ENCODE assay signal across 2 cellular contexts in the genomic region with DNA sequence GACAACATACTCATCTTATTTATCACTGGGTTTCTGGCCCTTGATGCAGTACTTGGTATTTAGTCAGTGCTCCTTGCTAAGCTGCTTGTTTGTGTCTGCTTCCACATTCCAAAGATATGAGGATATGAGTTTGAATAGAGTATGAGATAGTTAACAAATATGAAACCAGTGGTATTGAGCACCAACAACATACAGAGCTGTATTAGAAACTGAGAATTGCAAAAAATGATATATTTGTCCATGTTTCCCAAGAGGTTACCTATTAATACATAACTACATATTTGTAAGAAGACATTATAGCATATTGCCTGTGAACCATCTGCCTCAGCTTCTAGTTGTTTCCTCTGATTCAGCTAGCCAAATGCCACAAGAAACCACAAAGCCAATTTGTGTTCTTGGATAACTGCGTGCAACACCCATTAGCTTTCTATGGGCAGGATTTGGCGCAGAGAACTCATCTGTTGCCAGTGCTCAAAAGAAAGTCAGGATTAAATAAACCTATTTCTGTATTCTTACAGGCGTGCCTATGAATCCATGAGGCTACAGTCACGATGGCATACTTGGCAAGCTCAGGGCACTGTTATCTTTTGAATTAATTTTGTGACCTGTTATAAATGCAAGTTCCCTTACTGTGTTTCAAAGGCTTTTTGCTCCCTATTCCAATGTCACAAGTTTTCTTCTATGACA.
TF ChIP-seq lines count a peak whose summit lies in the region.

No MANE protein-coding gene starts in this region.

TF ChIP-seq in HCT116, 20 proteins besides CTCF, POLR2A, EP300 and RAD21:
- TF ChIP-seq TCF7L2 (IDR thresholded peaks at IDR 0.05; ENCODE audit: borderline replicate concordance, extremely low read depth, insufficient read depth, insufficient read length) (no peak), FOSL1 (IDR thresholded peaks at IDR 0.05; ENCODE audit: low read depth) (no peak), JUND (IDR thresholded peaks at IDR 0.05) (no peak), MAX (IDR thresholded peaks at IDR 0.05) (no peak), SIN3A (IDR thresholded peaks at IDR 0.05; ENCODE audit: low read depth) (no peak), EGR1 (IDR thresholded peaks at IDR 0.05; ENCODE audit: low read depth) (no peak), ZNF274 (IDR thresholded peaks at IDR 0.05; ENCODE audit: low read depth, low read length) (no peak), POLR2AphosphoS5 (IDR thresholded peaks at IDR 0.05; ENCODE audit: low read depth, low read length) (no peak), EZH2 (IDR thresholded peaks at IDR 0.05) (no peak), CEBPB (IDR thresholded peaks at IDR 0.05; ENCODE audit: low read depth) (no peak), EZH2phosphoT487 (IDR thresholded peaks at IDR 0.05; ENCODE audit: borderline replicate concordance) (no peak), ZFX (IDR thresholded peaks at IDR 0.05) (no peak), YY1 (IDR thresholded peaks at IDR 0.05; ENCODE audit: extremely low read depth, insufficient replicate concordance, low read depth, low read length) (no peak)
- TF ChIP-seq, protein P1, sequence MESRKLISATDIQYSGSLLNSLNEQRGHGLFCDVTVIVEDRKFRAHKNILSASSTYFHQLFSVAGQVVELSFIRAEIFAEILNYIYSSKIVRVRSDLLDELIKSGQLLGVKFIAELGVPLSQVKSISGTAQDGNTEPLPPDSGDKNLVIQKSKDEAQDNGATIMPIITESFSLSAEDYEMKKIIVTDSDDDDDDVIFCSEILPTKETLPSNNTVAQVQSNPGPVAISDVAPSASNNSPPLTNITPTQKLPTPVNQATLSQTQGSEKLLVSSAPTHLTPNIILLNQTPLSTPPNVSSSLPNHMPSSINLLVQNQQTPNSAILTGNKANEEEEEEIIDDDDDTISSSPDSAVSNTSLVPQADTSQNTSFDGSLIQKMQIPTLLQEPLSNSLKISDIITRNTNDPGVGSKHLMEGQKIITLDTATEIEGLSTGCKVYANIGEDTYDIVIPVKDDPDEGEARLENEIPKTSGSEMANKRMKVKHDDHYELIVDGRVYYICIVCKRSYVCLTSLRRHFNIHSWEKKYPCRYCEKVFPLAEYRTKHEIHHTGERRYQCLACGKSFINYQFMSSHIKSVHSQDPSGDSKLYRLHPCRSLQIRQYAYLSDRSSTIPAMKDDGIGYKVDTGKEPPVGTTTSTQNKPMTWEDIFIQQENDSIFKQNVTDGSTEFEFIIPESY (IDR thresholded peaks at IDR 0.05; ENCODE audit: extremely low read depth, insufficient replicate concordance, low read length), result no peak
- TF ChIP-seq, protein P2, sequence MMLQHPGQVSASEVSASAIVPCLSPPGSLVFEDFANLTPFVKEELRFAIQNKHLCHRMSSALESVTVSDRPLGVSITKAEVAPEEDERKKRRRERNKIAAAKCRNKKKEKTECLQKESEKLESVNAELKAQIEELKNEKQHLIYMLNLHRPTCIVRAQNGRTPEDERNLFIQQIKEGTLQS (IDR thresholded peaks at IDR 0.05), result no peak

TF ChIP-seq in SK-N-SH, 30 proteins besides CTCF, POLR2A, EP300 and RAD21:
- TF ChIP-seq RFX5 (IDR thresholded peaks at IDR 0.05; ENCODE audit: low read length), result 0 out of 2 replicates have a peak, but pooled peaks have one; percentile 61
- no peak for TF ChIP-seq SMC3 (IDR thresholded peaks at IDR 0.05; ENCODE audit: low read depth, low read length)
- TF ChIP-seq FOXM1 (IDR thresholded peaks at IDR 0.05; ENCODE audit: low read depth), result peak; percentile 94
- no peak for TF ChIP-seq CHD2 (IDR thresholded peaks at IDR 0.05; ENCODE audit: low read length, partially characterized antibody)
- TF ChIP-seq IRF3 (IDR thresholded peaks at IDR 0.05; ENCODE audit: low read depth, low read length), result no peak
- TF ChIP-seq RCOR1 (IDR thresholded peaks at IDR 0.05; ENCODE audit: low read length), result no peak
- TF ChIP-seq RXRA (IDR thresholded peaks at IDR 0.05; ENCODE audit: borderline replicate concordance, low read depth), result peak; percentile 55; the same call in 1 of the 2 replicates
- TF ChIP-seq MAX (IDR thresholded peaks at IDR 0.05; ENCODE audit: low read depth), result peak; percentile 52
- no peak for TF ChIP-seq EZH2phosphoT487 (IDR thresholded peaks at IDR 0.05; ENCODE audit: borderline replicate concordance, low read depth)
- peak; percentile 85 for TF ChIP-seq POLR2AphosphoS5 (IDR thresholded peaks at IDR 0.05; ENCODE audit: low read depth, low read length)
- TF ChIP-seq NRF1 (IDR thresholded peaks at IDR 0.05; ENCODE audit: low read depth, low read length), result no peak
- peak; percentile 95 for TF ChIP-seq TEAD4 (IDR thresholded peaks at IDR 0.05; ENCODE audit: borderline replicate concordance, insufficient read depth)
- TF ChIP-seq YY1 (IDR thresholded peaks at IDR 0.05; ENCODE audit: low read depth), result peak; percentile 67
- TF ChIP-seq REST (IDR thresholded peaks at IDR 0.05; ENCODE audit: low read depth, low read length), result peak; percentile 52; the same call in 1 of the 2 replicates
- no peak for TF ChIP-seq GATA2 (CRISPR knock-in tag; IDR thresholded peaks at IDR 0.05)
- TF ChIP-seq MXI1 (IDR thresholded peaks at IDR 0.05; ENCODE audit: low read depth, low read length), result no peak
- TF ChIP-seq TCF12 (IDR thresholded peaks at IDR 0.05), result peak; percentile 94
- no peak for TF ChIP-seq GABPA (IDR thresholded peaks at IDR 0.05; ENCODE audit: low read depth)
- TF ChIP-seq, protein P3, sequence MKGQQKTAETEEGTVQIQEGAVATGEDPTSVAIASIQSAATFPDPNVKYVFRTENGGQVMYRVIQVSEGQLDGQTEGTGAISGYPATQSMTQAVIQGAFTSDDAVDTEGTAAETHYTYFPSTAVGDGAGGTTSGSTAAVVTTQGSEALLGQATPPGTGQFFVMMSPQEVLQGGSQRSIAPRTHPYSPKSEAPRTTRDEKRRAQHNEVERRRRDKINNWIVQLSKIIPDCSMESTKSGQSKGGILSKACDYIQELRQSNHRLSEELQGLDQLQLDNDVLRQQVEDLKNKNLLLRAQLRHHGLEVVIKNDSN (IDR thresholded peaks at IDR 0.05; ENCODE audit: borderline replicate concordance, low read depth), result 0 out of 2 replicates have a peak, but pooled peaks have one; percentile 17
- TF ChIP-seq JUND (IDR thresholded peaks at IDR 0.05), result peak; percentile 86
- TF ChIP-seq FOSL2 (IDR thresholded peaks at IDR 0.05; ENCODE audit: borderline replicate concordance, low read depth), result peak; percentile 70
- no peak for TF ChIP-seq TAF1 (IDR thresholded peaks at IDR 0.05; ENCODE audit: borderline replicate concordance, low read depth, low read length)
- peak; percentile 44; the same call in 1 of the 2 replicates for TF ChIP-seq ELF1 (IDR thresholded peaks at IDR 0.05)
- TF ChIP-seq, protein P1 (IDR thresholded peaks at IDR 0.05; ENCODE audit: borderline replicate concordance, low read depth), result 0 out of 2 replicates have a peak, but pooled peaks have one; percentile 21
- TF ChIP-seq SIN3A (IDR thresholded peaks at IDR 0.05; ENCODE audit: borderline replicate concordance, low read depth, low read length), result no peak
- TF ChIP-seq NFIC (IDR thresholded peaks at IDR 0.05; ENCODE audit: borderline replicate concordance), result peak; percentile 93
- TF ChIP-seq, protein P4, sequence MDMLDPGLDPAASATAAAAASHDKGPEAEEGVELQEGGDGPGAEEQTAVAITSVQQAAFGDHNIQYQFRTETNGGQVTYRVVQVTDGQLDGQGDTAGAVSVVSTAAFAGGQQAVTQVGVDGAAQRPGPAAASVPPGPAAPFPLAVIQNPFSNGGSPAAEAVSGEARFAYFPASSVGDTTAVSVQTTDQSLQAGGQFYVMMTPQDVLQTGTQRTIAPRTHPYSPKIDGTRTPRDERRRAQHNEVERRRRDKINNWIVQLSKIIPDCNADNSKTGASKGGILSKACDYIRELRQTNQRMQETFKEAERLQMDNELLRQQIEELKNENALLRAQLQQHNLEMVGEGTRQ (IDR thresholded peaks at IDR 0.05; ENCODE audit: borderline replicate concordance, low read depth, low read length), result no peak
- no peak for TF ChIP-seq FOXJ3 (CRISPR knock-in tag; IDR thresholded peaks at IDR 0.05)
- peak; percentile 88 for TF ChIP-seq MEF2A (IDR thresholded peaks at IDR 0.05; ENCODE audit: borderline replicate concordance, low read depth)
- TF ChIP-seq, protein P5, sequence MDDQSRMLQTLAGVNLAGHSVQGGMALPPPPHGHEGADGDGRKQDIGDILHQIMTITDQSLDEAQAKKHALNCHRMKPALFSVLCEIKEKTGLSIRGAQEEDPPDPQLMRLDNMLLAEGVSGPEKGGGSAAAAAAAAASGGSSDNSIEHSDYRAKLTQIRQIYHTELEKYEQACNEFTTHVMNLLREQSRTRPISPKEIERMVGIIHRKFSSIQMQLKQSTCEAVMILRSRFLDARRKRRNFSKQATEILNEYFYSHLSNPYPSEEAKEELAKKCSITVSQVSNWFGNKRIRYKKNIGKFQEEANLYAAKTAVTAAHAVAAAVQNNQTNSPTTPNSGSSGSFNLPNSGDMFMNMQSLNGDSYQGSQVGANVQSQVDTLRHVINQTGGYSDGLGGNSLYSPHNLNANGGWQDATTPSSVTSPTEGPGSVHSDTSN (IDR thresholded peaks at IDR 0.05), result peak; percentile 73
